ENCODE assay signal across 9 cellular contexts in genomic region chr19:35557539-35558399, GRCh38. TPM values are rescaled to one million over a fixed set of nuclear protein-coding genes. Genes with fewer than 3 reads are reported as not detected.
DNase-seq lines count a peak whose midpoint lies in the region; ATAC-seq, FAIRE-seq and TF ChIP-seq lines count a peak whose summit lies in the region.
"Had no signal": no experiment of that assay in that cellular context is flagged by ENCODE, and none has a peak within 500 bp of the region (broad histone marks: within the 10 kb centered on the region; RNA-seq: fewer than 3 reads in every experiment).

No MANE protein-coding gene starts in this region.

- H3K4me3 ChIP-seq in RWPE2 (ENCODE audit: severe bottlenecking) (peak overlapping the region; percentile 36), adrenal gland (peak overlapping the region in 2 of 4 donors; percentile 35 to 55), iPS-11a (ENCODE audit: low read depth, low read length) (peak overlapping the region; percentile 52)

- H3K36me3 ChIP-seq in RWPE2 (ENCODE audit: low read depth) (no peaks in the 10 kb centered on the region), adrenal gland (replicated peaks in 1 of 2) (no peaks in the 10 kb centered on the region)

- FAIRE-seq in GM12891 (lab: Jason Lieb, UNC), result peak; percentile 84

- no peak for TF ChIP-seq POLR2A in GM12891 (IDR thresholded peaks at IDR 0.05; ENCODE audit: low read depth, low read length)
- TF ChIP-seq POLR2A in adrenal gland (IDR thresholded peaks at IDR 0.05), result no peak

- TF ChIP-seq CTCF in RWPE2 (IDR thresholded peaks at IDR 0.05; ENCODE audit: poor library complexity, severe bottlenecking) (no peak), adrenal gland (IDR thresholded peaks at IDR 0.05) (no peak)

- ATAC-seq in RWPE2 (ENCODE audit: low read depth) (peak; percentile 67), HG02938 (IDR thresholded peaks at IDR 0.05; ENCODE audit: unreplicated experiment) (no peak)

- DNase-seq in GM12891 (ENCODE audit: insufficient read length, low spot score) (peak; percentile 64), RWPE2 (ENCODE audit: low spot score) (peak; percentile 76), adrenal gland (peak; percentile 84 to 98 (median 94)), GOT3 (lab: John Stamatoyannopoulos, UW) (no peak), Ammon's horn (ENCODE audit: low spot score) (no peak)
- peak; percentile 28 to 61 for DNase-seq in stimulated activated CD4-positive, alpha-beta T cell treated with anti-CD3 and anti-CD28 coated beads, Interleukin-12 subunit alpha, Interleukin-12 subunit beta, amount 100 ng/mL, for 24 hours (ENCODE audit: low read depth in 2 of 2)

- H3K27ac ChIP-seq in RWPE2 (ENCODE audit: poor library complexity, severe bottlenecking), result no peak overlapping the region
- peak overlapping the region in 1 of 5 donors; percentile 37 for H3K27ac ChIP-seq in adrenal gland

- 4 to 7% (median 4%) methylated on average over 32 to 60 of the region's 60 CpGs for WGBS in adrenal gland, 4 donors

- H3K4me1 ChIP-seq in RWPE2 (ENCODE audit: insufficient read depth, poor library complexity, severe bottlenecking) (no peaks in the 10 kb centered on the region), adrenal gland (replicated peaks in 1 of 2) (peaks cover 13 to 19% of the 10 kb centered on the region in 2 donors)

- intact Hi-C loops in adrenal gland (cut with DNase I), result no loop called here

- peaks cover 8% of the 10 kb centered on the region for H3K27me3 ChIP-seq in RWPE2 (ENCODE audit: insufficient read depth, poor library complexity, severe bottlenecking)
- no peaks in the 10 kb centered on the region for H3K27me3 ChIP-seq in adrenal gland

- H3K9me3 ChIP-seq in RWPE2 (ENCODE audit: severe bottlenecking) (no peaks in the 10 kb centered on the region), adrenal gland (replicated peaks in 1 of 3) (no peaks in the 10 kb centered on the region)

TF ChIP-seq in GM12891, 5 proteins besides CTCF, POLR2A, EP300 and RAD21:
- no peak for TF ChIP-seq SPI1 (IDR thresholded peaks at IDR 0.05; ENCODE audit: low read depth, low read length)
- TF ChIP-seq POU2F2 (IDR thresholded peaks at IDR 0.05; ENCODE audit: low read depth, low read length), result no peak

RNA-seq across cellular contexts. Expression of gene ATP4A, which starts 5.7 kb away (rescaled TPM):
- 0.55 TPM for polyA plus RNA-seq in GM12891 (2012; ENCODE audit: low read depth, missing spikeins)
- total RNA-seq in adrenal gland, result 10 to 100 TPM in 3 of 8 donors, 1 to 10 TPM in 5; 2.2 to 60.4 (median 7.6) TPM
- polyA plus RNA-seq in adrenal gland, result 10 to 100 TPM in 1 of 3 donors, 1 to 10 TPM in 2; 6.5 to 63.5 (median 7.6) TPM
- total RNA-seq: T-helper 2 cell treated with Interferon-gamma antibody and Interleukin-4, amounts not matched to agents 100 ng/mL and 5 ng/mL, for 36 hours had no signal

RNA-seq across cellular contexts. Expression of gene TMEM147, which starts 12.3 kb away (rescaled TPM):
- polyA plus RNA-seq in GM12891 (2012; ENCODE audit: low read depth, missing spikeins), result 77.3 TPM
- total RNA-seq in adrenal gland, result 100 to 1,000 TPM; 139 to 261 (median 172) TPM
- polyA plus RNA-seq in adrenal gland, result 100 to 1,000 TPM in 2 of 3 donors, 10 to 100 TPM in 1; 86.5 to 215 (median 188) TPM

RNA-seq across cellular contexts. Expression of gene GAPDHS, which starts 24.5 kb away (rescaled TPM):
- polyA plus RNA-seq in GM12891 (2012; ENCODE audit: low read depth, missing spikeins), result 0.53 TPM
- not detected for total RNA-seq in adrenal gland
- not detected for polyA plus RNA-seq in adrenal gland
- total RNA-seq: T-helper 2 cell treated with Interferon-gamma antibody and Interleukin-4, amounts not matched to agents 100 ng/mL and 5 ng/mL, for 36 hours had no signal

RNA-seq across cellular contexts. Expression of gene PMIS2, which starts 28.2 kb away (rescaled TPM):
- polyA plus RNA-seq in GM12891 (2012; ENCODE audit: low read depth, missing spikeins), result not detected
- total RNA-seq in adrenal gland, result under 1 TPM in 2 of 8 donors, not detected in 6; 0.61 to 0.81 TPM
- polyA plus RNA-seq in adrenal gland, result not detected
- total RNA-seq: T-helper 2 cell treated with Interferon-gamma antibody and Interleukin-4, amounts not matched to agents 100 ng/mL and 5 ng/mL, for 36 hours had no signal

RNA-seq across cellular contexts. Expression of gene SBSN, which starts 29.7 kb away (rescaled TPM):
- 0.74 TPM for polyA plus RNA-seq in GM12891 (2012; ENCODE audit: low read depth, missing spikeins)
- total RNA-seq in adrenal gland, result not detected
- under 1 TPM in 1 of 3 donors, not detected in 2; 0.77 TPM for polyA plus RNA-seq in adrenal gland
- total RNA-seq: T-helper 2 cell treated with Interferon-gamma antibody and Interleukin-4, amounts not matched to agents 100 ng/mL and 5 ng/mL, for 36 hours had no signal

Comparison
In these comparisons a context has a peak if more than half of its experiments do, and no peak if none do; other contexts are left out.
1. DNase-seq: peak in GM12891 (single experiment), RWPE2 (single experiment), adrenal gland (7 of 7) and stimulated activated CD4-positive, alpha-beta T cell treated with anti-CD3 and anti-CD28 coated beads, Interleukin-12 subunit alpha, Interleukin-12 subunit beta, amount 100 ng/mL, for 24 hours (2 of 2); none in GOT3 (single experiment) and Ammon's horn (single experiment).